In genomic region chr17:16986391-16986790, GRCh38 we compare ENCODE assay signal across 1 cellular context.
TF ChIP-seq lines count a peak whose summit lies in the region.

No MANE protein-coding gene starts in this region.

TF ChIP-seq in GM12878, 131 proteins besides CTCF, POLR2A, EP300 and RAD21 (continued from another document):
- TF ChIP-seq, protein P1, sequence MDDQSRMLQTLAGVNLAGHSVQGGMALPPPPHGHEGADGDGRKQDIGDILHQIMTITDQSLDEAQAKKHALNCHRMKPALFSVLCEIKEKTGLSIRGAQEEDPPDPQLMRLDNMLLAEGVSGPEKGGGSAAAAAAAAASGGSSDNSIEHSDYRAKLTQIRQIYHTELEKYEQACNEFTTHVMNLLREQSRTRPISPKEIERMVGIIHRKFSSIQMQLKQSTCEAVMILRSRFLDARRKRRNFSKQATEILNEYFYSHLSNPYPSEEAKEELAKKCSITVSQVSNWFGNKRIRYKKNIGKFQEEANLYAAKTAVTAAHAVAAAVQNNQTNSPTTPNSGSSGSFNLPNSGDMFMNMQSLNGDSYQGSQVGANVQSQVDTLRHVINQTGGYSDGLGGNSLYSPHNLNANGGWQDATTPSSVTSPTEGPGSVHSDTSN (IDR thresholded peaks at IDR 0.05; ENCODE audit: insufficient replicate concordance, low read depth, low read length) = no peak
- TF ChIP-seq ATF7 (IDR thresholded peaks at IDR 0.05; ENCODE audit: low read depth) (no peak), MEF2B (IDR thresholded peaks at IDR 0.05; ENCODE audit: partially characterized antibody, poor library complexity, severe bottlenecking) (no peak)
